ENCODE assay signal across 8 cellular contexts in the genomic region with DNA sequence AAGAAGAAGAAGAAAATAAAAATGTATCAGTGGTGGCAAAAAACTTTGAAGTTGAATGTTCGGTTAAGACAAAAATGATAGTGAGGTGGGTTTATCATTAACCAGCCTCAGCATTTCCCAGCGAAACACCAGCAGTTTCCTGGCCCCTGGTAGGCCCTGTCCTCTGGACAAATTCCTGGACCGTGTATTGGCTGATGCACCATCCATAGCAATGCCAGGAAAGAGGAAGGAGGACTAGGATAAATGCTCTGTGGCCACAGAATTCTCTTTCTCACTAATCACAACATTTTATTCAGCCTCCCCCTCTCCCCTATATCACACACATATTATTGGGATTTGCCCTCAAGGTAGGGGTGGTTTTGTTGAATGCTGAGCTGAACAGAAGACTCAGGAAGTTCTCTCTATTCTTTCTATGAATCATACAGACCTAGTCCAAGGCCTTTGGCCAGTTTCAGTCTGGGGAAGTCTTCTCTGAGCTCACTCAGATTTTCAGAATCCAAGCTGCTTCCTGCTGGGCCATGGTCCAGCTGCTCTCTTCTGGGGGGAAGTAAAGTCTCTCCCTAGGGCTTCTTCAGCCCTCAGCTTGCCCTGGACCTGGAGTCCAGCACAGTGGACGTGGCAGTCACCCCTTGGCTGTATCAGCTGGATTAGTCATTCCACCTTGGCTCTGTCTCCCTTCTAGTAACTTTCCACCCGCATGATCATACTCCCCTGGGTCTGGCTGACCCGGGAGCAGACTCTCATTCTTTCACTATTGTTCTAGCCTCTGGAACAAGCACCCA. TPM values are rescaled to one million over a fixed set of nuclear protein-coding genes. Genes with fewer than 3 reads are reported as not detected.
DNase-seq lines count a peak whose midpoint lies in the region; ATAC-seq lines count a peak whose summit lies in the region.

No MANE protein-coding gene starts in this region.

- ATAC-seq in left ventricle myocardium superior, result peak; percentile 81
- ATAC-seq in HG03097 (IDR thresholded peaks at IDR 0.05; ENCODE audit: low FRiP score, unreplicated experiment), result no peak
- ATAC-seq in GM21576 (IDR thresholded peaks at IDR 0.05; ENCODE audit: unreplicated experiment), result no peak

- DNase-seq in GM03348 (ENCODE audit: low spot score), result peak; percentile 94
- DNase-seq in left ventricle myocardium superior, result peak; percentile 92
- DNase-seq in skeletal muscle cell (ENCODE audit: low read depth), result peak; percentile 98
- DNase-seq in NCI-H1417 (lab: John Stamatoyannopoulos, UW), result no peak
- DNase-seq in NCI-H2227 treated with DMSO at 0.1 percent for 48 hours (lab: John Stamatoyannopoulos, UW), result no peak

- peak overlapping the region; percentile 55 for H3K27ac ChIP-seq in angular gyrus (ENCODE audit: low read depth, low read length)

- intact Hi-C loops in left ventricle myocardium superior (cut with micrococcal nuclease), result no loop called here

- H3K4me3 ChIP-seq in skeletal muscle cell (ENCODE audit: low read depth, low read length), result no peak overlapping the region

RNA-seq across cellular contexts. Expression of a gene that starts 27.6 kb away (rescaled TPM):
- 0.50 TPM for total RNA-seq in left ventricle myocardium superior

Comparison
In these comparisons a context has a peak if more than half of its experiments do, and no peak if none do; other contexts are left out.
1. DNase-seq: peak in GM03348 (single experiment), left ventricle myocardium superior (single experiment) and skeletal muscle cell (single experiment); none in NCI-H1417 (0 of 3) and NCI-H2227 treated with DMSO at 0.1 percent for 48 hours (single experiment).